17 cellular contexts compared by ENCODE assay signal in the genomic region with DNA sequence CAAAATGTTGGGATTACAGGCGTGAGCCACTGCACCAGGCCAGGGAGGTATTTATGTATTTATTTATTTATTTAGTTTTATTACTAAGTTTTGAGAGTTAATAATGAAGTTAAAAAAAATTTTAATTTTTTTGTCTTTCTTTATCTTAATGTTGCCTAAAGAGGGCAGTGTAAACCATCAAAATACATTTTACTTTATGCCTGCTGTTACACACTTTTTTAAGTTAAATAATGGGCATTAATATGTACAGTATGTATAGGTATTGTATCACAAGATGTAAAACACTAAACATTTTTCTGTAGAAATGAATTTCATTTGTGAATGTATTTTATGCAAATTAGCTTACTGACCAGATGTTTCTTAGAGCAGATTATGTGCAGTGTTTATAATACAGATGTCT.
DNase-seq lines count a peak whose midpoint lies in the region; ATAC-seq and TF ChIP-seq lines count a peak whose summit lies in the region.
"Had no signal": no experiment of that assay in that cellular context is flagged by ENCODE, and none has a peak within 500 bp of the region (broad histone marks: within the 10 kb centered on the region; RNA-seq: fewer than 3 reads in every experiment).

No MANE protein-coding gene starts in this region.

- H3K36me3 ChIP-seq in adipocyte (ENCODE audit: control insufficient read depth, insufficient read depth, low read length, severe bottlenecking): no peaks in the 10 kb centered on the region
- no peaks in the 10 kb centered on the region for H3K36me3 ChIP-seq in kidney epithelial cell (ENCODE audit: control insufficient read depth, insufficient read depth, low read length)
- H3K36me3 ChIP-seq: spleen had no signal

- H3K27me3 ChIP-seq in AG04450 (ENCODE audit: control insufficient read depth, insufficient read depth, low read length) (no peaks in the 10 kb centered on the region), adipocyte (replicated peaks; ENCODE audit: control insufficient read depth, insufficient read depth, low read length) (no peaks in the 10 kb centered on the region), kidney epithelial cell (ENCODE audit: control insufficient read depth, insufficient read depth, low read length) (no peaks in the 10 kb centered on the region)
- H3K27me3 ChIP-seq: spleen had no signal

- H3K27ac ChIP-seq in AG04450 (ENCODE audit: low read depth, low read length): no peak overlapping the region
- H3K27ac ChIP-seq: parathyroid adenoma, spleen had no signal

- CTCF ChIA-PET in AG04450 (lab: Charles Lee): interaction anchor here (0.5 to 2.5 kb wide), 5 partner anchors 17 to 518 kb away, joined by 3 to 18 read pairs (median 5); no protein-coding TSS in a partner anchor

- POLR2A ChIA-PET in AG04450 (lab: Yijun Ruan, JAX): no interaction called here

- H3K27me3 Mint-ChIP-seq in stimulated activated memory B cell treated with anti-CD40 and anti-IgM and Interleukin-4, amounts not matched to agents 10 μg/mL and 1 μg/mL and 100 μg/mL, for 72 hours: no peaks in the 10 kb centered on the region
- H3K27me3 Mint-ChIP-seq: stimulated activated naive CD8-positive, alpha-beta T cell treated with anti-CD3 and anti-CD28 coated beads, Interleukin-15, Interleukin-2, amounts not matched to agents 100 ng/mL and 50 ng/mL, for 24 hours had no signal

- no peaks in the 10 kb centered on the region for H3K4me1 ChIP-seq in adipocyte (ENCODE audit: control insufficient read depth, insufficient read depth, low read length)
- H3K4me1 ChIP-seq: parathyroid adenoma, spleen had no signal

- no peak overlapping the region for H3K4me3 ChIP-seq in AG04450 (ENCODE audit: low read depth, low read length)
- H3K4me3 ChIP-seq in adipocyte (ENCODE audit: low read length): no peak overlapping the region
- H3K4me3 ChIP-seq in kidney epithelial cell (ENCODE audit: low read depth, low read length): no peak overlapping the region
- H3K4me3 ChIP-seq: spleen had no signal

- 0 out of 2 replicates have a peak, but pooled peaks have one; percentile 19 for TF ChIP-seq CTCF in AG04450 (IDR thresholded peaks at IDR 0.05; ENCODE audit: low read depth, low read length)
- TF ChIP-seq CTCF in kidney epithelial cell (IDR thresholded peaks at IDR 0.05; ENCODE audit: insufficient read depth, low read length, poor library complexity, severe bottlenecking): peak; percentile 3

- H3K9me3 Mint-ChIP-seq in stimulated activated memory B cell treated with anti-CD40 and anti-IgM and Interleukin-4, amounts not matched to agents 10 μg/mL and 1 μg/mL and 100 μg/mL, for 72 hours: no peaks in the 10 kb centered on the region

- H3K4me3 Mint-ChIP-seq in stimulated activated memory B cell treated with anti-CD40 and anti-IgM and Interleukin-4, amounts not matched to agents 10 μg/mL and 1 μg/mL and 100 μg/mL, for 72 hours: no peak overlapping the region
- H3K4me3 Mint-ChIP-seq: B cell; stimulated activated naive CD8-positive, alpha-beta T cell treated with anti-CD3 and anti-CD28 coated beads, Interleukin-15, Interleukin-2, amounts not matched to agents 100 ng/mL and 50 ng/mL, for 24 hours had no signal

- H3K9ac ChIP-seq in adipocyte (ENCODE audit: low read length): no peak overlapping the region
- H3K9ac ChIP-seq: parathyroid adenoma had no signal

- no peaks in the 10 kb centered on the region for H3K36me3 Mint-ChIP-seq in stimulated activated memory B cell treated with anti-CD40 and anti-IgM and Interleukin-4, amounts not matched to agents 10 μg/mL and 1 μg/mL and 100 μg/mL, for 72 hours

- H3K27ac Mint-ChIP-seq in stimulated activated memory B cell treated with anti-CD40 and anti-IgM and Interleukin-4, amounts not matched to agents 10 μg/mL and 1 μg/mL and 100 μg/mL, for 72 hours: no peak overlapping the region
- H3K27ac Mint-ChIP-seq: B cell; stimulated activated naive CD8-positive, alpha-beta T cell treated with anti-CD3 and anti-CD28 coated beads, Interleukin-15, Interleukin-2, amounts not matched to agents 100 ng/mL and 50 ng/mL, for 24 hours had no signal

- H3K9me3 ChIP-seq in AG04450 (ENCODE audit: control insufficient read depth, insufficient read depth, low read length) (no peaks in the 10 kb centered on the region), adipocyte (ENCODE audit: control insufficient read depth, low read length) (no peaks in the 10 kb centered on the region)
- H3K9me3 ChIP-seq: spleen had no signal

- no peak for ATAC-seq in stimulated activated memory B cell treated with anti-CD40 and anti-IgM and Interleukin-4, amounts not matched to agents 10 μg/mL and 1 μg/mL and 100 μg/mL, for 72 hours
- no peak for ATAC-seq in HG03457 (IDR thresholded peaks at IDR 0.05; ENCODE audit: unreplicated experiment)
- ATAC-seq: esophagus mucosa, left cardiac atrium had no signal

- H3K4me1 Mint-ChIP-seq in stimulated activated memory B cell treated with anti-CD40 and anti-IgM and Interleukin-4, amounts not matched to agents 10 μg/mL and 1 μg/mL and 100 μg/mL, for 72 hours: no peaks in the 10 kb centered on the region
- H3K4me1 Mint-ChIP-seq: B cell had no signal

- DNase-seq in AG04450 (ENCODE audit: low read depth, low spot score) (no peak), HT-29 (ENCODE audit: low spot score) (peak; percentile 30), adipocyte (ENCODE audit: low read depth) (peak; percentile 35), kidney epithelial cell (ENCODE audit: low read depth) (no peak)
- DNase-seq in stimulated activated CD4-positive, alpha-beta T cell treated with anti-CD3 and anti-CD28 coated beads, Interleukin-4, amount 100 ng/mL, for 4 hours: no peak
- DNase-seq in activated T-cell treated with anti-CD3 and anti-CD28 coated beads, Interleukin-2, amount 50 U/mL, for 1 hour: no peak
- DNase-seq: aorta, left cardiac atrium, NCI-H187, NCI-H446, spleen had no signal

Comparison
In these comparisons a context has a peak if more than half of its experiments do, and no peak if none do; other contexts are left out.
1. DNase-seq: peak in HT-29 (single experiment) and adipocyte (single experiment); none in AG04450 (single experiment), kidney epithelial cell (single experiment), stimulated activated CD4-positive, alpha-beta T cell treated with anti-CD3 and anti-CD28 coated beads, Interleukin-4, amount 100 ng/mL, for 4 hours (0 of 2) and activated T-cell treated with anti-CD3 and anti-CD28 coated beads, Interleukin-2, amount 50 U/mL, for 1 hour (single experiment).